In the genomic region with DNA sequence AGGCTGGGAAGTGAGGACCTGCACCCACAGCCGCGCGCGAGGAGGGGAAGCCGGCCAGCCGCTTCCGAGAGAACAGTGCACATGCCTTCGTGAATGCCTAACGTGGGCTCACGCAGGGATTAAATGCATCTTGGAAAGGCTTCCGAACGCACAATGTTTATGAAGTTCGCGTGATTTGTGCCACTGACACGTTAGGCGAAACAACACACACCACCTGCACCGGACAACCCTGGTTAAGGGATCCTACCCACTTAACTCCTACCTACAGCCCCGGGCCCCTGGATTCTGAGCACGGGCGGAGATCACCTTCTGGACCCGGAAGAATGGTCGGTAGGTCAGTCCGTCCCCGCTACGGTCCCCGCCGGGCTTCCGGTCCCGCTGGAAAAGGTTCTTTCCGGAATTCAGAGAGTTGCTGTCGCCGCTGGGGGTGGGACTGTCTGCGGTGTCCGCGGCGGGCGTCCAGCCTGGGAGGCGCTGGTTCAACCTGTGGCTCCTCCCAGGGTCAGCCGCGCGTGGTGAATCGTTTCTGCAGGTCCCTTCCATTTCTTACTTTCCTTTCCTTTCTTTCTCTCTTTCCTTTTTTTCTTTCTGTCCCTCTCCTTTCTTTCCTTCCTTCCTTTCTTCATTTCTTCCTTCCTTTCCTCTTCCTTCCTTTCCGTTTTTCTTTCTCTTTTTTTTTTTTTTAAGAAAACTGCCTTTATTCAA, we compare ENCODE assay signal across 8 cellular contexts. TPM values are rescaled to one million over a fixed set of nuclear protein-coding genes. Genes with fewer than 3 reads are reported as not detected.
DNase-seq lines count a peak whose midpoint lies in the region; ATAC-seq and TF ChIP-seq lines count a peak whose summit lies in the region.

A gene with protein sequence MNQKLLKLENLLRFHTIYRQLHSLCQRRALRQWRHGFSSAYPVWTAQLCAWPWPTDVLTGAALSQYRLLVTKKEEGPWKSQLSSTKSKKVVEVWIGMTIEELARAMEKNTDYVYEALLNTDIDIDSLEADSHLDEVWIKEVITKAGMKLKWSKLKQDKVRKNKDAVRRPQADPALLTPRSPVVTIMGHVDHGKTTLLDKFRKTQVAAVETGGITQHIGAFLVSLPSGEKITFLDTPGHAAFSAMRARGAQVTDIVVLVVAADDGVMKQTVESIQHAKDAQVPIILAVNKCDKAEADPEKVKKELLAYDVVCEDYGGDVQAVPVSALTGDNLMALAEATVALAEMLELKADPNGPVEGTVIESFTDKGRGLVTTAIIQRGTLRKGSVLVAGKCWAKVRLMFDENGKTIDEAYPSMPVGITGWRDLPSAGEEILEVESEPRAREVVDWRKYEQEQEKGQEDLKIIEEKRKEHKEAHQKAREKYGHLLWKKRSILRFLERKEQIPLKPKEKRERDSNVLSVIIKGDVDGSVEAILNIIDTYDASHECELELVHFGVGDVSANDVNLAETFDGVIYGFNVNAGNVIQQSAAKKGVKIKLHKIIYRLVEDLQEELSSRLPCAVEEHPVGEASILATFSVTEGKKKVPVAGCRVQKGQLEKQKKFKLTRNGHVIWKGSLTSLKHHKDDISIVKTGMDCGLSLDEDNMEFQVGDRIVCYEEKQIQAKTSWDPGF (minus strand): TSS at position 325 of the 705 bp plus-strand sequence. CDS start 5,373 bp downstream, outside the sequence.

- H3K36me3 Mint-ChIP-seq in activated CD4-positive, alpha-beta T cell treated with anti-CD3 and anti-CD28 coated beads for 36 hours (ENCODE audit: low read depth): peaks cover 16% of the 10 kb centered on the region

- TF ChIP-seq CTCF in BJ (IDR thresholded peaks at IDR 0.05; ENCODE audit: insufficient read depth, low read depth, low read length): peak; percentile 4; the same call in 1 of the 2 replicates

- H3K27me3 ChIP-seq in BJ (ENCODE audit: control insufficient read depth, insufficient read depth, low read length): no peaks in the 10 kb centered on the region

- H3K4me3 Mint-ChIP-seq in activated CD4-positive, alpha-beta T cell treated with anti-CD3 and anti-CD28 coated beads for 36 hours: peak within 1 kb of the TSS; percentile 96

- peak within 1 kb of the TSS; percentile 80 for H3K27ac ChIP-seq in cingulate gyrus (ENCODE audit: low read depth, low read length)

- DNase-seq in BJ (ENCODE audit: low read depth): peak; percentile 61
- DNase-seq in GM19238 (ENCODE audit: insufficient read length, low spot score): peak; percentile 72
- peak; percentile 96 to 97 for DNase-seq in NCI-H524 (lab: John Stamatoyannopoulos, UW)
- peak; percentile 94 for DNase-seq in activated CD4-positive, alpha-beta T cell treated with anti-CD3 and anti-CD28 coated beads for 36 hours
- DNase-seq in kidney tubule cell (ENCODE audit: low spot score): peak; percentile 97
- DNase-seq in stimulated activated CD4-positive, alpha-beta T cell treated with anti-CD3 and anti-CD28 coated beads, Interleukin-1b, Interleukin-23, amount 100 ng/mL, for 24 hours (ENCODE audit: low read depth in 4 of 4, low spot score in 1 of 4): peak; percentile 78 to 92 (median 86)

- no peaks in the 10 kb centered on the region for H3K9me3 Mint-ChIP-seq in activated CD4-positive, alpha-beta T cell treated with anti-CD3 and anti-CD28 coated beads for 36 hours (ENCODE audit: low read depth)

- ATAC-seq in HG03442 (IDR thresholded peaks at IDR 0.05; ENCODE audit: unreplicated experiment): peak; percentile 98
- ATAC-seq in activated CD4-positive, alpha-beta T cell treated with anti-CD3 and anti-CD28 coated beads for 36 hours: peak; percentile 95

- no peaks in the 10 kb centered on the region for H3K27me3 Mint-ChIP-seq in activated CD4-positive, alpha-beta T cell treated with anti-CD3 and anti-CD28 coated beads for 36 hours

- intact Hi-C loops in activated CD4-positive, alpha-beta T cell treated with anti-CD3 and anti-CD28 coated beads for 36 hours (cut with DNase I, micrococcal nuclease): loop anchor here (1.0 to 2.0 kb wide), 11 partner anchors 13 to 424 kb away; partner anchors contain the start of genes CCDC88A (in 2 of the 2), CFAP36 (in 2 of the 2), CLHC1 (in 2 of the 2) and RPS27A (in 2 of the 2)

- peak within 1 kb of the TSS; percentile 95 for H3K27ac Mint-ChIP-seq in activated CD4-positive, alpha-beta T cell treated with anti-CD3 and anti-CD28 coated beads for 36 hours

- H3K36me3 ChIP-seq in BJ (ENCODE audit: control insufficient read depth, insufficient read depth, low read length): no peaks in the 10 kb centered on the region; the same call in 1 of the 2 replicates

- POLR2A ChIA-PET in BJ (lab: Charles Lee): no interaction called here
- POLR2A ChIA-PET in activated CD4-positive, alpha-beta T cell treated with anti-CD3 and anti-CD28 coated beads for 36 hours (lab: Charles Lee): interaction anchor here (0.6 kb wide), 1 partner anchor 331 kb away, joined by 9 read pairs; no protein-coding TSS in a partner anchor

- CTCF ChIA-PET in BJ (lab: Yijun Ruan, JAX): interaction anchor here (0.5 to 0.8 kb wide), 2 partner anchors 162 to 934 kb away, joined by 3 read pairs; no protein-coding TSS in a partner anchor
- CTCF ChIA-PET in activated CD4-positive, alpha-beta T cell treated with anti-CD3 and anti-CD28 coated beads for 36 hours (lab: Charles Lee): interaction anchor here (0.8 to 1.1 kb wide), 3 partner anchors 16 to 39 kb away, joined by 3 to 4 read pairs (median 3); no protein-coding TSS in a partner anchor

- peak within 1 kb of the TSS; percentile 52 for H3K4me3 ChIP-seq in BJ (ENCODE audit: low read depth, low read length)

- peaks cover 10% of the 10 kb centered on the region for H3K4me1 Mint-ChIP-seq in activated CD4-positive, alpha-beta T cell treated with anti-CD3 and anti-CD28 coated beads for 36 hours

RNA-seq across cellular contexts. Expression of the gene that starts here (rescaled TPM):
- 11.1 and 20.3 TPM in 2 replicates for polyA plus RNA-seq in BJ (2011; rRNA removed)
- 15.3 and 15.5 TPM in 2 replicates for polyA minus RNA-seq in BJ (2011; rRNA and poly(A)+ RNA removed)
- 10 to 100 TPM; 37.3 to 43.2 TPM for total RNA-seq in activated CD4-positive, alpha-beta T cell treated with anti-CD3 and anti-CD28 coated beads for 36 hours

Comparison
In these comparisons a context has a peak if more than half of its experiments do, and no peak if none do; other contexts are left out.
1. Peak in every context shown above with its lines: DNase-seq, ATAC-seq, H3K4me3 ChIP-seq and H3K27ac ChIP-seq.